ENCODE assay signal across 8 cellular contexts in genomic region chr1:938088-938683, GRCh38. TPM values are rescaled to one million over a fixed set of nuclear protein-coding genes. Genes with fewer than 3 reads are reported as not detected.
DNase-seq lines count a peak whose midpoint lies in the region; ATAC-seq, FAIRE-seq and TF ChIP-seq lines count a peak whose summit lies in the region.
"Had no signal": no experiment of that assay in that cellular context is flagged by ENCODE, and none has a peak within 500 bp of the region (broad histone marks: within the 10 kb centered on the region; RNA-seq: fewer than 3 reads in every experiment).

No MANE protein-coding gene starts in this region.

- peaks cover 12% of the 10 kb centered on the region for H3F3A ChIP-seq in smooth muscle cell (ENCODE audit: low read depth)

- in situ Hi-C loops in GM13976 (cut with MboI; ENCODE audit: low sequenced_read_pairs, unreplicated experiment), result no loop called here

- H3K4me1 Mint-ChIP-seq in activated CD8-positive, alpha-beta memory T cell treated with anti-CD3 and anti-CD28 coated beads, Interleukin-2, amount 10 ng/mL, durations not matched to agents 7 days and 5 days, result peaks cover 12% of the 10 kb centered on the region

- H3K36me3 ChIP-seq in SJCRH30 (no peaks in the 10 kb centered on the region; the same call in 1 of the 2 replicates), smooth muscle cell (ENCODE audit: low read depth) (no peaks in the 10 kb centered on the region)

- TF ChIP-seq CTCF in GM13976 (IDR thresholded peaks at IDR 0.05; ENCODE audit: borderline replicate concordance, control extremely low read depth, extremely low read depth, insufficient read depth, missing control alignments) (peak; percentile 57), fibroblast of villous mesenchyme (IDR thresholded peaks at IDR 0.05; ENCODE audit: insufficient read depth, low read depth, low read length) (peak; percentile 64), smooth muscle cell (IDR thresholded peaks at IDR 0.05; ENCODE audit: borderline replicate concordance, insufficient read depth, poor library complexity, severe bottlenecking) (peak; percentile 26)

- no peak overlapping the region for H3K4me3 ChIP-seq in SJCRH30
- no peak overlapping the region for H3K4me3 ChIP-seq in fibroblast of villous mesenchyme (ENCODE audit: low read depth, low read length)
- no peak overlapping the region for H3K4me3 ChIP-seq in smooth muscle cell
- H3K4me3 ChIP-seq: lung had no signal

- TF ChIP-seq POLR2A in GM12891 (IDR thresholded peaks at IDR 0.05; ENCODE audit: low read depth, low read length), result no peak

- peaks cover 3% of the 10 kb centered on the region for H4K20me1 ChIP-seq in smooth muscle cell (ENCODE audit: low read depth)

- DNase-seq in GM13976 (ENCODE audit: low spot score), result no peak
- DNase-seq in SJCRH30, result peak; percentile 52 to 55
- DNase-seq in fibroblast of villous mesenchyme (ENCODE audit: low read depth), result peak; percentile 42
- peak; percentile 48 for DNase-seq in smooth muscle cell (lab: John Stamatoyannopoulos, UW; ENCODE audit: unreplicated experiment)
- DNase-seq in activated CD8-positive, alpha-beta memory T cell treated with anti-CD3 and anti-CD28 coated beads, Interleukin-2, amount 10 ng/mL, durations not matched to agents 7 days and 5 days, result no peak
- no peak for DNase-seq in GM12891 (ENCODE audit: insufficient read length, low spot score)
- no peak for DNase-seq in stimulated activated CD4-positive, alpha-beta T cell treated with anti-CD3 and anti-CD28 coated beads, Interleukin-4, amount 100 ng/mL, for 1 hour

- no peaks in the 10 kb centered on the region for H3K27me3 ChIP-seq in SJCRH30
- H3K27me3 ChIP-seq in smooth muscle cell (ENCODE audit: low read depth), result no peaks in the 10 kb centered on the region

- H2AFZ ChIP-seq in smooth muscle cell (ENCODE audit: low read depth), result no peak overlapping the region

- no peak overlapping the region for H3K4me3 Mint-ChIP-seq in activated CD8-positive, alpha-beta memory T cell treated with anti-CD3 and anti-CD28 coated beads, Interleukin-2, amount 10 ng/mL, durations not matched to agents 7 days and 5 days

- no peaks in the 10 kb centered on the region for H3K79me2 ChIP-seq in smooth muscle cell (ENCODE audit: low read depth)

- H3K27ac Mint-ChIP-seq in activated CD8-positive, alpha-beta memory T cell treated with anti-CD3 and anti-CD28 coated beads, Interleukin-2, amount 10 ng/mL, durations not matched to agents 7 days and 5 days, result no peak overlapping the region

- WGBS in smooth muscle cell (ENCODE audit: low lambda C conversion rate), result 78% methylated on average over 15 of the region's 15 CpGs

- CTCF ChIA-PET in activated CD8-positive, alpha-beta memory T cell treated with anti-CD3 and anti-CD28 coated beads, Interleukin-2, amount 10 ng/mL, durations not matched to agents 7 days and 5 days (lab: Charles Lee), result interaction anchor here (0.7 to 2.7 kb wide), 6 partner anchors 12 to 160 kb away, joined by 3 to 18 read pairs (median 4); no protein-coding TSS in a partner anchor

- no peak overlapping the region for H3K9ac ChIP-seq in smooth muscle cell (ENCODE audit: low read depth)

- no peak for ATAC-seq in activated CD8-positive, alpha-beta memory T cell treated with anti-CD3 and anti-CD28 coated beads, Interleukin-2, amount 10 ng/mL, durations not matched to agents 7 days and 5 days

- H3K36me3 Mint-ChIP-seq in activated CD8-positive, alpha-beta memory T cell treated with anti-CD3 and anti-CD28 coated beads, Interleukin-2, amount 10 ng/mL, durations not matched to agents 7 days and 5 days, result no peaks in the 10 kb centered on the region

- H3K27ac ChIP-seq in SJCRH30 (no peak overlapping the region), smooth muscle cell (ENCODE audit: low read depth) (no peak overlapping the region)

- H3K9me3 ChIP-seq in SJCRH30 (replicated peaks), result no peaks in the 10 kb centered on the region
- no peaks in the 10 kb centered on the region for H3K9me3 ChIP-seq in smooth muscle cell (replicated peaks; ENCODE audit: low read depth)

- H3K27me3 Mint-ChIP-seq in activated CD8-positive, alpha-beta memory T cell treated with anti-CD3 and anti-CD28 coated beads, Interleukin-2, amount 10 ng/mL, durations not matched to agents 7 days and 5 days, result peaks cover 46% of the 10 kb centered on the region

- H3K4me1 ChIP-seq in SJCRH30, result peaks cover 48% of the 10 kb centered on the region
- H3K4me1 ChIP-seq in smooth muscle cell (ENCODE audit: low read depth), result peaks cover 37% of the 10 kb centered on the region

- no peak overlapping the region for H3K4me2 ChIP-seq in smooth muscle cell

- no peaks in the 10 kb centered on the region for H3K9me3 Mint-ChIP-seq in activated CD8-positive, alpha-beta memory T cell treated with anti-CD3 and anti-CD28 coated beads, Interleukin-2, amount 10 ng/mL, durations not matched to agents 7 days and 5 days (ENCODE audit: low read depth)

- FAIRE-seq in GM12891 (lab: Jason Lieb, UNC), result no peak

TF ChIP-seq in GM12891, 5 proteins besides CTCF, POLR2A, EP300 and RAD21:
- TF ChIP-seq TAF1 (IDR thresholded peaks at IDR 0.05; ENCODE audit: low read depth, low read length) (no peak), POLR2AphosphoS5 (IDR thresholded peaks at IDR 0.05; ENCODE audit: low read depth, low read length) (no peak), PAX5 (IDR thresholded peaks at IDR 0.05; ENCODE audit: insufficient read depth, low read length, severe bottlenecking) (no peak)

RNA-seq across cellular contexts. Expression of gene SAMD11, which starts 14.5 kb away (rescaled TPM):
- 39.0 and 39.2 TPM in 2 replicates for total RNA-seq in SJCRH30 (2014; rRNA removed; shearing (Covaris generic))
- total RNA-seq in fibroblast of villous mesenchyme, result 2.2 and 7.7 TPM in 2 replicates
- 7.5 and 18.0 TPM in 2 replicates for total RNA-seq in smooth muscle cell
- polyA plus RNA-seq in smooth muscle cell, result 21.1 and 24.1 TPM in 2 replicates
- total RNA-seq in activated CD8-positive, alpha-beta memory T cell treated with anti-CD3 and anti-CD28 coated beads, Interleukin-2, amount 10 ng/mL, durations not matched to agents 7 days and 5 days, result under 1 TPM in 1 of 2 experiments, not detected in 1; 0.61 TPM
- 0.05 TPM for polyA plus RNA-seq in GM12891 (2012; ENCODE audit: low read depth, missing spikeins)

RNA-seq across cellular contexts. Expression of gene NOC2L, which starts 20.9 kb away (rescaled TPM):
- total RNA-seq in SJCRH30 (2014; rRNA removed; shearing (Covaris generic)), result 147 and 150 TPM in 2 replicates
- total RNA-seq in fibroblast of villous mesenchyme (66.7 and 76.9 TPM in 2 replicates), smooth muscle cell (34.5 and 38.9 TPM in 2 replicates)
- polyA plus RNA-seq in smooth muscle cell, result 64.0 and 76.3 TPM in 2 replicates
- 100 to 1,000 TPM in 1 of 2 experiments, 10 to 100 TPM in 1; 68.9 to 103 TPM for total RNA-seq in activated CD8-positive, alpha-beta memory T cell treated with anti-CD3 and anti-CD28 coated beads, Interleukin-2, amount 10 ng/mL, durations not matched to agents 7 days and 5 days
- polyA plus RNA-seq in GM12891 (2012; ENCODE audit: low read depth, missing spikeins), result 48.8 TPM

RNA-seq across cellular contexts. Expression of gene KLHL17, which starts 22.2 kb away (rescaled TPM):
- total RNA-seq in SJCRH30 (2014; rRNA removed; shearing (Covaris generic)), result 8.4 and 15.1 TPM in 2 replicates
- 6.0 and 9.3 TPM in 2 replicates for total RNA-seq in fibroblast of villous mesenchyme
- 10.2 and 12.4 TPM in 2 replicates for total RNA-seq in smooth muscle cell
- polyA plus RNA-seq in smooth muscle cell, result 29.9 and 32.7 TPM in 2 replicates
- total RNA-seq in activated CD8-positive, alpha-beta memory T cell treated with anti-CD3 and anti-CD28 coated beads, Interleukin-2, amount 10 ng/mL, durations not matched to agents 7 days and 5 days, result 10 to 100 TPM; 30.7 to 32.4 TPM
- polyA plus RNA-seq in GM12891 (2012; ENCODE audit: low read depth, missing spikeins), result 8.5 TPM

RNA-seq across cellular contexts. Expression of gene PLEKHN1, which starts 28.1 kb away (rescaled TPM):
- 0.04 and 0.05 TPM in 2 replicates for total RNA-seq in SJCRH30 (2014; rRNA removed; shearing (Covaris generic))
- total RNA-seq in fibroblast of villous mesenchyme (1.7 and 1.9 TPM in 2 replicates), smooth muscle cell (1.9 and 2.6 TPM in 2 replicates)
- polyA plus RNA-seq in smooth muscle cell, result 5.2 and 9.6 TPM in 2 replicates
- total RNA-seq in activated CD8-positive, alpha-beta memory T cell treated with anti-CD3 and anti-CD28 coated beads, Interleukin-2, amount 10 ng/mL, durations not matched to agents 7 days and 5 days, result 1 to 10 TPM; 3.3 to 3.9 TPM
- polyA plus RNA-seq in GM12891 (2012; ENCODE audit: low read depth, missing spikeins), result 0.22 TPM

RNA-seq across cellular contexts. Expression of gene PERM1, which starts 43.7 kb away (rescaled TPM):
- 0.13 TPM in 1 of 2 replicates, not detected in the other for total RNA-seq in SJCRH30 (2014; rRNA removed; shearing (Covaris generic))
- under 0.01 and 0.43 TPM in 2 replicates for total RNA-seq in fibroblast of villous mesenchyme
- total RNA-seq in smooth muscle cell, result 0.22 TPM in 1 of 2 replicates, not detected in the other
- 2.6 and 3.1 TPM in 2 replicates for polyA plus RNA-seq in smooth muscle cell
- not detected for total RNA-seq in activated CD8-positive, alpha-beta memory T cell treated with anti-CD3 and anti-CD28 coated beads, Interleukin-2, amount 10 ng/mL, durations not matched to agents 7 days and 5 days
- polyA plus RNA-seq in GM12891 (2012; ENCODE audit: low read depth, missing spikeins), result 0.15 TPM

Comparison
In these comparisons a context has a peak if more than half of its experiments do, and no peak if none do; other contexts are left out.
1. DNase-seq: peak in SJCRH30 (2 of 2), fibroblast of villous mesenchyme (single experiment) and smooth muscle cell (single experiment); none in GM13976 (single experiment), activated CD8-positive, alpha-beta memory T cell treated with anti-CD3 and anti-CD28 coated beads, Interleukin-2, amount 10 ng/mL, durations not matched to agents 7 days and 5 days (single experiment), GM12891 (single experiment) and stimulated activated CD4-positive, alpha-beta T cell treated with anti-CD3 and anti-CD28 coated beads, Interleukin-4, amount 100 ng/mL, for 1 hour (single experiment).
2. Peak in every context shown above with its lines, with median percentiles within 50 percentile points of each other: CTCF ChIP-seq.